Comparison of ENCODE assay signal across 21 cellular contexts in genomic region chr17:62193297-62193696, GRCh38.
"Had no signal": no experiment of that assay in that cellular context is flagged by ENCODE, and none has a peak within 500 bp of the region (broad histone marks: within the 10 kb centered on the region; RNA-seq: fewer than 3 reads in every experiment).

No MANE protein-coding gene starts in this region.

- H3K79me2 ChIP-seq: hepatocyte had no signal

- H3K9me3 ChIP-seq: lower lobe of right lung, neutrophil, right lobe of liver, transverse colon had no signal

- H3K27me3 ChIP-seq: hepatocyte, neutrophil, right lobe of liver, transverse colon had no signal

- H3K4me3 Mint-ChIP-seq: endodermal cell; memory B cell; natural killer cell treated with Interleukin-12 subunit alpha and Interleukin-12 subunit beta and Interleukin-15 and Interleukin-18, amount 100 ng/mL, for 72 hours; stimulated activated memory B cell treated with anti-CD40 and anti-IgM and Interleukin-4, amounts not matched to agents 10 μg/mL and 1 μg/mL and 100 μg/mL, for 72 hours; stimulated activated naive CD8-positive, alpha-beta T cell treated with anti-CD3 and anti-CD28 coated beads, Interleukin-15, Interleukin-2, amounts not matched to agents 100 ng/mL and 50 ng/mL, for 24 hours had no signal

- H3K27ac ChIP-seq: coronary artery, hepatocyte, left ventricle myocardium inferior, lower lobe of right lung, neutrophil, right lobe of liver, transverse colon had no signal

- H3K27ac Mint-ChIP-seq: endodermal cell; memory B cell; natural killer cell treated with Interleukin-12 subunit alpha and Interleukin-12 subunit beta and Interleukin-15 and Interleukin-18, amount 100 ng/mL, for 72 hours; stimulated activated memory B cell treated with anti-CD40 and anti-IgM and Interleukin-4, amounts not matched to agents 10 μg/mL and 1 μg/mL and 100 μg/mL, for 72 hours; stimulated activated naive CD8-positive, alpha-beta T cell treated with anti-CD3 and anti-CD28 coated beads, Interleukin-15, Interleukin-2, amounts not matched to agents 100 ng/mL and 50 ng/mL, for 24 hours had no signal

- DNase-seq: caudate nucleus; effector CD4-positive, alpha-beta T cell; endodermal cell; foreskin melanocyte; head of caudate nucleus; left ventricle myocardium inferior; lower lobe of right lung; midbrain; right lobe of liver; stimulated activated CD4-positive, alpha-beta T cell treated with anti-CD3 and anti-CD28 coated beads, Interleukin-15, amount 100 ng/mL, for 24 hours; stimulated activated CD4-positive, alpha-beta T cell treated with anti-CD3 and anti-CD28 coated beads, Interleukin-1b, Interleukin-23, amount 100 ng/mL, for 48 hours; stimulated activated CD4-positive, alpha-beta T cell treated with anti-CD3 and anti-CD28 coated beads, Interleukin-4, amount 100 ng/mL, for 24 hours; transverse colon had no signal

- H3K4me1 ChIP-seq: left ventricle myocardium inferior, lower lobe of right lung, right lobe of liver had no signal

- H3K4me3 ChIP-seq: coronary artery, hepatocyte, left ventricle myocardium inferior, lower lobe of right lung, right lobe of liver, transverse colon had no signal

- H3K9me3 Mint-ChIP-seq: memory B cell; natural killer cell treated with Interleukin-12 subunit alpha and Interleukin-12 subunit beta and Interleukin-15 and Interleukin-18, amount 100 ng/mL, for 72 hours; stimulated activated naive CD8-positive, alpha-beta T cell treated with anti-CD3 and anti-CD28 coated beads, Interleukin-15, Interleukin-2, amounts not matched to agents 100 ng/mL and 50 ng/mL, for 24 hours had no signal

- H3K4me2 ChIP-seq: hepatocyte had no signal

- H3K4me1 Mint-ChIP-seq: endodermal cell; memory B cell; stimulated activated memory B cell treated with anti-CD40 and anti-IgM and Interleukin-4, amounts not matched to agents 10 μg/mL and 1 μg/mL and 100 μg/mL, for 72 hours had no signal

- H3K36me3 ChIP-seq: left ventricle myocardium inferior, lower lobe of right lung, neutrophil, right lobe of liver, transverse colon had no signal

- H3K36me3 Mint-ChIP-seq: memory B cell; natural killer cell treated with Interleukin-12 subunit alpha and Interleukin-12 subunit beta and Interleukin-15 and Interleukin-18, amount 100 ng/mL, for 72 hours; stimulated activated memory B cell treated with anti-CD40 and anti-IgM and Interleukin-4, amounts not matched to agents 10 μg/mL and 1 μg/mL and 100 μg/mL, for 72 hours had no signal

- ATAC-seq: lower lobe of right lung; natural killer cell treated with Interleukin-12 subunit alpha and Interleukin-12 subunit beta and Interleukin-15 and Interleukin-18, amount 100 ng/mL, for 72 hours; right lobe of liver; stimulated activated memory B cell treated with anti-CD40 and anti-IgM and Interleukin-4, amounts not matched to agents 10 μg/mL and 1 μg/mL and 100 μg/mL, for 72 hours had no signal

- FAIRE-seq: endothelial cell of umbilical vein had no signal

- H2AFZ ChIP-seq: hepatocyte had no signal
